11 cellular contexts compared by ENCODE assay signal in the genomic region with DNA sequence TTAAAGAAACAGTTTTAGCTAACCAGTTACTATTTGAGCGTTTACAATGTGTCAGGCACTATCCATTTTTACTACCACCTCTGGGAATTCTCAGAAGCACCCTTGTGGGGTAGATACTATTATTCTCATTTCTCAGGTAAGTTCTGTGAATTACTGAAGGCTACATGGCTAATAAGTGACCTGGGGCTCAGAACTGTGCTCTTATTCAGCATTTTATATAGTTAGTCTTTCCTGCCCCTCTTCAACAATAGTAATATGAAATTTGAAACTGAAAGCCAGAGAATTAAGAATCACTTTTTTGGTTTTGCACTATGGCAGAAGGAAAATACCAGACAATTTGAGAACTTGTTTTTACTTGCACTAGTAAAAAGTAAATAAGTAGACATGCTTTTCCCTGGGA. TPM values are rescaled to one million over a fixed set of nuclear protein-coding genes. Genes with fewer than 3 reads are reported as not detected.
DNase-seq lines count a peak whose midpoint lies in the region; ATAC-seq, FAIRE-seq and TF ChIP-seq lines count a peak whose summit lies in the region.
"Had no signal": no experiment of that assay in that cellular context is flagged by ENCODE, and none has a peak within 500 bp of the region (broad histone marks: within the 10 kb centered on the region; RNA-seq: fewer than 3 reads in every experiment).

No MANE protein-coding gene starts in this region.

- H3K4me3 Mint-ChIP-seq in activated T-helper 17 cell treated with anti-CD3 and anti-CD28 coated beads, Interleukin-2, amount 50 U/mL, for 72 hours: peak overlapping the region; percentile 15
- H3K4me3 Mint-ChIP-seq: neural progenitor cell had no signal

- H3K27ac Mint-ChIP-seq in activated T-helper 17 cell treated with anti-CD3 and anti-CD28 coated beads, Interleukin-2, amount 50 U/mL, for 72 hours: peak overlapping the region; percentile 33
- H3K27ac Mint-ChIP-seq: neural progenitor cell had no signal

- H3K4me1 Mint-ChIP-seq in activated T-helper 17 cell treated with anti-CD3 and anti-CD28 coated beads, Interleukin-2, amount 50 U/mL, for 72 hours: peaks cover 48% of the 10 kb centered on the region
- H3K4me1 Mint-ChIP-seq: neural progenitor cell had no signal

- DNase-seq in GM12891 (ENCODE audit: insufficient read length, low spot score) (no peak), cortex of kidney (lab: John Stamatoyannopoulos, UW) (no peak)
- no peak for DNase-seq in activated CD4-positive, alpha-beta T cell treated with anti-CD3 and anti-CD28 coated beads for 1 hour
- no peak for DNase-seq in NK-92 treated with Interleukin-12 subunit alpha and Interleukin-12 subunit beta, amount 100 ng/mL, for 24 hours (lab: John Stamatoyannopoulos, UW)
- DNase-seq: NCI-H1436; stimulated activated naive CD4-positive, alpha-beta T cell treated with Interleukin-2 at 50 U/mL for 16 hours had no signal

- ATAC-seq in GM18867 (IDR thresholded peaks at IDR 0.05; ENCODE audit: unreplicated experiment) (peak; percentile 65), GM21367 (IDR thresholded peaks at IDR 0.05; ENCODE audit: unreplicated experiment) (peak; percentile 69), HG02981 (IDR thresholded peaks at IDR 0.05; ENCODE audit: unreplicated experiment) (peak; percentile 80)
- ATAC-seq in activated T-helper 17 cell treated with anti-CD3 and anti-CD28 coated beads, Interleukin-2, amount 50 U/mL, for 72 hours (replicated peaks): peak; percentile 77

- H3K9me3 Mint-ChIP-seq in activated T-helper 17 cell treated with anti-CD3 and anti-CD28 coated beads, Interleukin-2, amount 50 U/mL, for 72 hours: no peaks in the 10 kb centered on the region

- peaks cover 73% of the 10 kb centered on the region for H3K36me3 Mint-ChIP-seq in activated T-helper 17 cell treated with anti-CD3 and anti-CD28 coated beads, Interleukin-2, amount 50 U/mL, for 72 hours (ENCODE audit: low read depth)

- no peaks in the 10 kb centered on the region for H3K27me3 Mint-ChIP-seq in activated T-helper 17 cell treated with anti-CD3 and anti-CD28 coated beads, Interleukin-2, amount 50 U/mL, for 72 hours

- no peak for FAIRE-seq in GM12891 (lab: Jason Lieb, UNC)

- TF ChIP-seq POLR2A in GM12891 (IDR thresholded peaks at IDR 0.05; ENCODE audit: low read depth, low read length): no peak

TF ChIP-seq in GM12891, 5 proteins besides CTCF, POLR2A, EP300 and RAD21:
- TF ChIP-seq SPI1 (IDR thresholded peaks at IDR 0.05; ENCODE audit: low read depth, low read length) (no peak), TAF1 (IDR thresholded peaks at IDR 0.05; ENCODE audit: low read depth, low read length) (no peak), POU2F2 (IDR thresholded peaks at IDR 0.05; ENCODE audit: low read depth, low read length) (no peak), POLR2AphosphoS5 (IDR thresholded peaks at IDR 0.05; ENCODE audit: low read depth, low read length) (no peak), PAX5 (IDR thresholded peaks at IDR 0.05; ENCODE audit: insufficient read depth, low read length, severe bottlenecking) (no peak)

RNA-seq across cellular contexts. Expression of gene ELL2, which starts 11.8 kb away (rescaled TPM):
- 100 to 1,000 TPM; 159 to 172 TPM for total RNA-seq in activated T-helper 17 cell treated with anti-CD3 and anti-CD28 coated beads, Interleukin-2, amount 50 U/mL, for 72 hours
- 19.1 TPM for polyA plus RNA-seq in GM12891 (2012; ENCODE audit: low read depth, missing spikeins)
